In the genomic region with DNA sequence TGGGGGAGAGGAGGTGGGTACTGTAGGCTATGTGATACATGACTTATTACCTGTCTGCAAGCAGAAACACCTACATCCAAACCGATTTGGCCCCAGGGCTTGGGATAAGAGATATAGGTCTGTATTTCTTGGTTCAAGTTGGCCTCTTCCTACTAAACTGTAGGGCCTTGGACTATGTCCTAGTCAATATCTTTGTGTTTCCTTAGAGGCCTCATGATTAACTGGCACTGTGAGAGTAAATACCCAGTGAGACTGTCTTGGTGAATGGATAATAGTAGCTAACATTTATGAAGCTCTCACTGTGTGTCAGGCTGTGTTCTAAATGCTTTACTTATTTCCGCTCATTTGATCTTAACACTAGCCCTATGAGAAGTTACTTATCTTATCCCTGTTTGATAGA, we compare ENCODE assay signal across 22 cellular contexts.
DNase-seq lines count a peak whose midpoint lies in the region; ATAC-seq and TF ChIP-seq lines count a peak whose summit lies in the region.
"Had no signal": no experiment of that assay in that cellular context is flagged by ENCODE, and none has a peak within 500 bp of the region (broad histone marks: within the 10 kb centered on the region; RNA-seq: fewer than 3 reads in every experiment).

No MANE protein-coding gene starts in this region.

- no peak for DNase-seq in activated CD4-positive, alpha-beta T cell treated with anti-CD3 and anti-CD28 coated beads, Interleukin-2, amount 10 ng/mL, durations not matched to agents 24 days and 14 days
- DNase-seq in activated CD4-positive, alpha-beta T cell treated with anti-CD3 and anti-CD28 coated beads, Interleukin-2, amount 50 U/mL, for 4 hours: no peak
- DNase-seq in NCI-H69 (lab: John Stamatoyannopoulos, UW) (peak; percentile 33), left colon (no peak), gastrocnemius medialis (no peak), SJCRH30 (no peak), sciatic nerve (ENCODE audit: low spot score) (no peak), COR-L47 (lab: John Stamatoyannopoulos, UW) (no peak)
- DNase-seq: AML-193, DMS 273 treated with DMSO at 0.1 percent for 48 hours, GF-D8, H7, HFFc6, MV-4-11, NCI-H1417, NCI-H187, NCI-H2227 treated with DMSO at 0.1 percent for 48 hours, NCI-H524 had no signal

- H3K36me3 ChIP-seq in gastrocnemius medialis (no peaks in the 10 kb centered on the region), SJCRH30 (no peaks in the 10 kb centered on the region; the same call in 1 of the 2 replicates)

- H3K36me3 Mint-ChIP-seq in activated CD4-positive, alpha-beta T cell treated with anti-CD3 and anti-CD28 coated beads, Interleukin-2, amount 10 ng/mL, durations not matched to agents 24 days and 14 days (ENCODE audit: low read depth): peaks cover 39% of the 10 kb centered on the region

- H3K4me1 ChIP-seq in gastrocnemius medialis (peaks cover 73 to 90% of the 10 kb centered on the region in 2 donors), SJCRH30 (peaks cover 38% of the 10 kb centered on the region)

- TF ChIP-seq POLR2A in gastrocnemius medialis (IDR thresholded peaks at IDR 0.05): no peak

- intact Hi-C loops in activated CD4-positive, alpha-beta T cell treated with anti-CD3 and anti-CD28 coated beads, Interleukin-2, amount 10 ng/mL, durations not matched to agents 24 days and 14 days (cut with micrococcal nuclease): no loop called here
- intact Hi-C loops in left colon (cut with DNase I, micrococcal nuclease) (no loop called here), gastrocnemius medialis (cut with DNase I; ENCODE audit: low total_unique reads) (no loop called here), sciatic nerve (cut with DNase I) (no loop called here)

- no peaks in the 10 kb centered on the region for H3K27me3 Mint-ChIP-seq in activated CD4-positive, alpha-beta T cell treated with anti-CD3 and anti-CD28 coated beads, Interleukin-2, amount 10 ng/mL, durations not matched to agents 24 days and 14 days

- H3K9me3 Mint-ChIP-seq in activated CD4-positive, alpha-beta T cell treated with anti-CD3 and anti-CD28 coated beads, Interleukin-2, amount 10 ng/mL, durations not matched to agents 24 days and 14 days: no peaks in the 10 kb centered on the region
- H3K9me3 Mint-ChIP-seq: HFFc6 had no signal

- no peaks in the 10 kb centered on the region for H3K27me3 ChIP-seq in gastrocnemius medialis
- H3K27me3 ChIP-seq in SJCRH30: no peaks in the 10 kb centered on the region
- H3K27me3 ChIP-seq: SJSA1 had no signal

- H3K4me3 ChIP-seq in gastrocnemius medialis (no peak overlapping the region), SJCRH30 (no peak overlapping the region)
- H3K4me3 ChIP-seq: SJSA1 had no signal

- in situ Hi-C loops in gastrocnemius medialis (cut with MboI; ENCODE audit: low sequenced_read_pairs in 4 of 4): no loop called here

- no peak for TF ChIP-seq CTCF in gastrocnemius medialis (IDR thresholded peaks at IDR 0.05 in 4 of 5, conservative IDR thresholded peaks at IDR 0.05 in 1 of 5)

- peak; percentile 45 for ATAC-seq in left colon
- ATAC-seq in gastrocnemius medialis: no peak
- ATAC-seq in sciatic nerve: no peak

- H3K27ac Mint-ChIP-seq in activated CD4-positive, alpha-beta T cell treated with anti-CD3 and anti-CD28 coated beads, Interleukin-2, amount 10 ng/mL, durations not matched to agents 24 days and 14 days: peak overlapping the region; percentile 74
- H3K27ac Mint-ChIP-seq: HFFc6 had no signal

- H3K27ac ChIP-seq in gastrocnemius medialis (peak overlapping the region; percentile 54 to 83 (median 72)), SJCRH30 (no peak overlapping the region)
- H3K27ac ChIP-seq: 22Rv1, C4-2B, RWPE1, SJSA1 had no signal

- no peak overlapping the region for H3K4me3 Mint-ChIP-seq in activated CD4-positive, alpha-beta T cell treated with anti-CD3 and anti-CD28 coated beads, Interleukin-2, amount 10 ng/mL, durations not matched to agents 24 days and 14 days
- H3K4me3 Mint-ChIP-seq: HFFc6 had no signal

- H3K9me3 ChIP-seq in gastrocnemius medialis (no peaks in the 10 kb centered on the region), SJCRH30 (replicated peaks) (no peaks in the 10 kb centered on the region)
- H3K9me3 ChIP-seq: SJSA1 had no signal

- peaks cover 42% of the 10 kb centered on the region for H3K4me1 Mint-ChIP-seq in activated CD4-positive, alpha-beta T cell treated with anti-CD3 and anti-CD28 coated beads, Interleukin-2, amount 10 ng/mL, durations not matched to agents 24 days and 14 days
